In the genomic region with DNA sequence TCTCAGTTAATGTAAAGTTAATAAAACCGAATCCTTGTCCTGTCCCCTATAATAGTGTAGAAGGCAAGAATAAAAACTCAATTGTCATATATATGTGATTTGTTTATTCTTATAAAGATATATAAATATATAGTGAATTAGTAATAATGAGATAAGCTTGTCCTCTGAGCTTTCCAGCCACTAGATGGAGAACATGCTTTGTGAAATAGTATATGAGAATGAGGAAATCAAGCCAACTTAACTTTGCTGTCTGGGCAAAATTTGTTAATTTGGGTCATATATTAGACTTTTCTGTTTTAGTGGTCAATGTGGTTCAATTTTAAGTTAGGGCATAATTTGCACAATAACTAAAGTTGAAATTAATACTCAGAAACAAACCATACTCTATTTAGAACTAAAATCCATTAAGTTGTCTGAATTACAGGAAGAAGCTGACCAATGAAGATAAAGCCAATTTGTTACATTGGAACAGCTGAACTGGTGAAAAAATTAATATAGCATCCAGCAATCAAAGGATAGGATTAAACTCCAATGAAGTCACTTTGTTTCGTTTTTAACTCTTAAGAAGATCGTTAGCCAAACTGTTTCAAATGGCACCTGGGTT, we compare ENCODE assay signal across 9 cellular contexts.
DNase-seq lines count a peak whose midpoint lies in the region; ATAC-seq, FAIRE-seq and TF ChIP-seq lines count a peak whose summit lies in the region.
"Had no signal": no experiment of that assay in that cellular context is flagged by ENCODE, and none has a peak within 500 bp of the region (broad histone marks: within the 10 kb centered on the region; RNA-seq: fewer than 3 reads in every experiment).

No MANE protein-coding gene starts in this region.

- POLR2A ChIA-PET in A549 (lab: Yijun Ruan, JAX), result no interaction called here
- POLR2A ChIA-PET in naive thymus-derived CD8-positive, alpha-beta T cell (lab: Charles Lee), result interaction anchor here (0.6 kb wide), 1 partner anchor 621 kb away, joined by 3 read pairs; no protein-coding TSS in a partner anchor
- POLR2A ChIA-PET in activated CD4-positive, alpha-beta memory T cell treated with anti-CD3 and anti-CD28 coated beads, Interleukin-2, amount 10 ng/mL, durations not matched to agents 7 days and 5 days (lab: Charles Lee), result no interaction called here

- FAIRE-seq in A549 (lab: Jason Lieb, UNC), result no peak

- H3K36me3 ChIP-seq in testis (ENCODE audit: low read depth, missing control alignments), result no peaks in the 10 kb centered on the region

- no peaks in the 10 kb centered on the region for H3K9me3 ChIP-seq in A549
- H3K9me3 ChIP-seq in testis, result no peaks in the 10 kb centered on the region

- no peaks in the 10 kb centered on the region for H3K36me3 Mint-ChIP-seq in naive thymus-derived CD8-positive, alpha-beta T cell
- H3K36me3 Mint-ChIP-seq in activated CD4-positive, alpha-beta memory T cell treated with anti-CD3 and anti-CD28 coated beads, Interleukin-2, amount 10 ng/mL, durations not matched to agents 7 days and 5 days (ENCODE audit: low read depth), result no peaks in the 10 kb centered on the region

- intact Hi-C loops in testis (cut with DNase I; ENCODE audit: low total_unique reads), result loop anchor here (10.0 kb wide), 1 partner anchor 1402 kb away; no protein-coding TSS in a partner anchor

- no peaks in the 10 kb centered on the region for H3K27me3 ChIP-seq in testis

- H3K4me1 Mint-ChIP-seq in naive thymus-derived CD8-positive, alpha-beta T cell, result no peaks in the 10 kb centered on the region
- no peaks in the 10 kb centered on the region for H3K4me1 Mint-ChIP-seq in activated CD4-positive, alpha-beta memory T cell treated with anti-CD3 and anti-CD28 coated beads, Interleukin-2, amount 10 ng/mL, durations not matched to agents 7 days and 5 days

- H3K27me3 Mint-ChIP-seq in naive thymus-derived CD8-positive, alpha-beta T cell, result peaks cover 0 to 7% (median 1%) of the 10 kb centered on the region in 5 donors
- H3K27me3 Mint-ChIP-seq in activated CD4-positive, alpha-beta memory T cell treated with anti-CD3 and anti-CD28 coated beads, Interleukin-2, amount 10 ng/mL, durations not matched to agents 7 days and 5 days, result no peaks in the 10 kb centered on the region

- H3K4me3 ChIP-seq in A549 (no peak overlapping the region), fibroblast of villous mesenchyme (ENCODE audit: low read depth, low read length) (no peak overlapping the region), testis (no peak overlapping the region)

- no peak overlapping the region for H3K4me2 ChIP-seq in A549

- no peak overlapping the region for H3K27ac Mint-ChIP-seq in naive thymus-derived CD8-positive, alpha-beta T cell
- no peak overlapping the region for H3K27ac Mint-ChIP-seq in activated CD4-positive, alpha-beta memory T cell treated with anti-CD3 and anti-CD28 coated beads, Interleukin-2, amount 10 ng/mL, durations not matched to agents 7 days and 5 days
- H3K27ac Mint-ChIP-seq: T-helper 1 cell treated with Interleukin-12 subunit alpha and Interleukin-12 subunit beta and Interleukin-4 antibody, amounts not matched to agents 30 μg/mL and 1 μg/mL, for 36 hours had no signal

- no peaks in the 10 kb centered on the region for H3K9me3 Mint-ChIP-seq in naive thymus-derived CD8-positive, alpha-beta T cell
- no peaks in the 10 kb centered on the region for H3K9me3 Mint-ChIP-seq in activated CD4-positive, alpha-beta memory T cell treated with anti-CD3 and anti-CD28 coated beads, Interleukin-2, amount 10 ng/mL, durations not matched to agents 7 days and 5 days
- H3K9me3 Mint-ChIP-seq: T-helper 1 cell treated with Interleukin-12 subunit alpha and Interleukin-12 subunit beta and Interleukin-4 antibody, amounts not matched to agents 30 μg/mL and 1 μg/mL, for 36 hours had no signal

- TF ChIP-seq CTCF in A549 (IDR thresholded peaks at IDR 0.05) (peak; percentile 46), fibroblast of villous mesenchyme (IDR thresholded peaks at IDR 0.05; ENCODE audit: insufficient read depth, low read depth, low read length) (peak; percentile 41), testis (IDR thresholded peaks at IDR 0.05) (peak in 1 of 3 experiments; percentile 17)

- no peaks in the 10 kb centered on the region for H3K4me1 ChIP-seq in A549
- no peaks in the 10 kb centered on the region for H3K4me1 ChIP-seq in testis

- WGBS in A549 (ENCODE audit: missing lambda C conversion rate), result 8% methylated on average over 3 of the region's 3 CpGs
- 58 to 61% methylated on average over 3 of the region's 3 CpGs for WGBS in testis, 2 donors

- ATAC-seq in A549 (no peak), GM21515 (IDR thresholded peaks at IDR 0.05; ENCODE audit: unreplicated experiment) (no peak)
- ATAC-seq in naive thymus-derived CD8-positive, alpha-beta T cell, result no peak

- H3K27ac ChIP-seq in A549 (no peak overlapping the region), testis (no peak overlapping the region)

- TF ChIP-seq POLR2A in A549 (IDR thresholded peaks at IDR 0.05; ENCODE audit: low read length) (no peak), testis (IDR thresholded peaks at IDR 0.05) (no peak)

- TF ChIP-seq EP300 in A549 (IDR thresholded peaks at IDR 0.05), result no peak

- CTCF ChIA-PET in A549 (lab: Yijun Ruan, JAX), result interaction anchor here (0.6 to 6.1 kb wide), 9 partner anchors 24 to 1412 kb away, joined by 3 to 85 read pairs (median 4); no protein-coding TSS in a partner anchor
- CTCF ChIA-PET in activated CD4-positive, alpha-beta memory T cell treated with anti-CD3 and anti-CD28 coated beads, Interleukin-2, amount 10 ng/mL, durations not matched to agents 7 days and 5 days (lab: Charles Lee), result interaction anchor here (1.4 kb wide), 1 partner anchor 643 kb away, joined by 3 read pairs; no protein-coding TSS in a partner anchor

- peak; percentile 47 to 58; a peak in 4 of 5 replicates for TF ChIP-seq RAD21 in A549 (conservative IDR thresholded peaks at IDR 0.05 in 1 of 2, IDR thresholded peaks at IDR 0.05 in 1 of 2)

- no peak overlapping the region for H3K4me3 Mint-ChIP-seq in naive thymus-derived CD8-positive, alpha-beta T cell
- H3K4me3 Mint-ChIP-seq in activated CD4-positive, alpha-beta memory T cell treated with anti-CD3 and anti-CD28 coated beads, Interleukin-2, amount 10 ng/mL, durations not matched to agents 7 days and 5 days, result no peak overlapping the region
- H3K4me3 Mint-ChIP-seq: T-helper 1 cell treated with Interleukin-12 subunit alpha and Interleukin-12 subunit beta and Interleukin-4 antibody, amounts not matched to agents 30 μg/mL and 1 μg/mL, for 36 hours had no signal

- DNase-seq in A549 (ENCODE audit: low read depth in 1 of 2, low spot score in 1 of 2), result peak in 1 of 2 experiments; percentile 35
- DNase-seq in H4 (ENCODE audit: low spot score), result peak; percentile 74
- peak; percentile 34 for DNase-seq in RPMI8226
- DNase-seq in fibroblast of villous mesenchyme (ENCODE audit: low read depth), result peak; percentile 45
- no peak for DNase-seq in naive thymus-derived CD8-positive, alpha-beta T cell
- no peak for DNase-seq in activated CD4-positive, alpha-beta memory T cell treated with anti-CD3 and anti-CD28 coated beads, Interleukin-2, amount 10 ng/mL, durations not matched to agents 7 days and 5 days
- no peak for DNase-seq in testis

TF ChIP-seq in A549, 52 proteins besides CTCF, POLR2A, EP300 and RAD21:
- TF ChIP-seq CEBPB (IDR thresholded peaks at IDR 0.05) (0 out of 4 replicates have a peak, but pooled peaks of 1 of the 2 experiments have one; percentile 6), SMC3 (IDR thresholded peaks at IDR 0.05) (peak; percentile 45; the same call in 2 of the 3 replicates), MAFK (IDR thresholded peaks at IDR 0.05; ENCODE audit: partially characterized antibody) (peak; percentile 45), TFCP2L1 (CRISPR knock-in tag; IDR thresholded peaks at IDR 0.05) (no peak)

Comparison
In these comparisons a context has a peak if more than half of its experiments do, and no peak if none do; other contexts are left out.
1. DNase-seq: peak in H4 (single experiment), RPMI8226 (single experiment) and fibroblast of villous mesenchyme (single experiment); none in naive thymus-derived CD8-positive, alpha-beta T cell (0 of 10), activated CD4-positive, alpha-beta memory T cell treated with anti-CD3 and anti-CD28 coated beads, Interleukin-2, amount 10 ng/mL, durations not matched to agents 7 days and 5 days (single experiment) and testis (single experiment).